In the genomic region with DNA sequence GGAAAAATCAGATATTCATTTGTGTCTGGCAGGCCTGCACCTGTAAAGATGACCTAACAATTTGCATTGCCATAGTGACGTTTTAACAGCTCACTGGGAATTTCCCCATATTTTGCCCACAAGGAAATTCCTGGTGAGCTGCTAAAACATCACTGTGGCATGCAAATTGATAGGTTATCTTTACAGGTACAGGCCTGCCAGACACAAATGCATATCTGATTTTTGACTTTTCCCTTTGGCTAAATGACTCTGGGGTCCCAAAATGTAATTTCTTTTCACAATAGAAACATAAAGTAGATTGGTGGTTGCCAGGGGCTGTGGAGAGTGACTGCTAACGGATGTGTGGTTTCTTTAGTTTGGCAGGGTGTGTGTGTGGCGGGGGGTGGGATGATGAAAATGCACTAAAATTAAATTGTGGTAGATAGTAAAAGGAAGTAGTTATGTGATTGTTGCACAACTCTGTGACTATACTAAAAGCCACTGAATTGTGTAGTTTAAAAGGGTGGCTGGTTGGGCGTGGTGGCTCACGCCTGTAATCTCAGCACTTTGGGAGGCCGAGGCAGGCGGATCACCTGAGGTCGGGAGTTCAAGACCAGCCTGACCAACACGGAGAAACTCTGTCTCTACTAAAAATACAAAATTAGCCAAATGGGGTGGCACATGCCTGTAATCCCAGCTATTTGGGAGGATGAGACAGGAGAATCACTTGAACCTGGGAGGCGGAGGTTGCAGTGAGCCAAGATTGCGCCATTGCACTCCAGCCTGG, we compare ENCODE assay signal across 10 cellular contexts. TPM values are rescaled to one million over a fixed set of nuclear protein-coding genes. Genes with fewer than 3 reads are reported as not detected.
DNase-seq lines count a peak whose midpoint lies in the region; ATAC-seq and TF ChIP-seq lines count a peak whose summit lies in the region.
"Had no signal": no experiment of that assay in that cellular context is flagged by ENCODE, and none has a peak within 500 bp of the region (broad histone marks: within the 10 kb centered on the region; RNA-seq: fewer than 3 reads in every experiment).

No MANE protein-coding gene starts in this region.

- no peak overlapping the region for H3K18ac ChIP-seq in neuronal stem cell (ENCODE audit: low read length)

- H3K4ac ChIP-seq in neuronal stem cell (ENCODE audit: low read length): no peak overlapping the region

- no peak overlapping the region for H2BK120ac ChIP-seq in neuronal stem cell (ENCODE audit: low read depth, low read length)

- H3K9me3 ChIP-seq in transverse colon (no peaks in the 10 kb centered on the region), neuronal stem cell (replicated peaks in 1 of 2; ENCODE audit: control insufficient read depth in 2 of 2, insufficient read depth in 1 of 2, low read depth in 1 of 2, low read length in 2 of 2) (peaks cover 0 to 3% of the 10 kb centered on the region in 2 donors)

- H2BK5ac ChIP-seq in neuronal stem cell (ENCODE audit: low read length): no peak overlapping the region

- H3K4me3 ChIP-seq in transverse colon (no peak overlapping the region), neuronal stem cell (ENCODE audit: low read length in 2 of 2) (no peak overlapping the region)

- no peak overlapping the region for H2BK15ac ChIP-seq in neuronal stem cell (ENCODE audit: low read length)

- H3K23ac ChIP-seq in neuronal stem cell (ENCODE audit: low read depth, low read length, poor library complexity): no peak overlapping the region

- H3K27me3 ChIP-seq in transverse colon (no peaks in the 10 kb centered on the region), neuronal stem cell (ENCODE audit: control insufficient read depth in 3 of 3, insufficient read depth in 3 of 3, low read depth in 1 of 3, low read length in 3 of 3) (no peaks in the 10 kb centered on the region)

- H3K27ac ChIP-seq in transverse colon: no peak overlapping the region
- H3K27ac ChIP-seq in neuronal stem cell (replicated peaks; ENCODE audit: low read length): no peak overlapping the region
- H3K27ac ChIP-seq: parathyroid adenoma had no signal

- no peak overlapping the region for H3K9ac ChIP-seq in neuronal stem cell (ENCODE audit: low read depth, low read length, poor library complexity)
- H3K9ac ChIP-seq: parathyroid adenoma had no signal

- H3K36me3 Mint-ChIP-seq in immature natural killer cell: no peaks in the 10 kb centered on the region

- intact Hi-C loops in transverse colon (cut with DNase I; ENCODE audit: low total_unique reads): no loop called here

- H4K8ac ChIP-seq in neuronal stem cell (ENCODE audit: low read depth, low read length): no peak overlapping the region

- TF ChIP-seq POLR2A in transverse colon (IDR thresholded peaks at IDR 0.05): no peak

- no peaks in the 10 kb centered on the region for H3K79me1 ChIP-seq in neuronal stem cell (ENCODE audit: low read depth, low read length)

- no peak overlapping the region for H3K4me2 ChIP-seq in neuronal stem cell (ENCODE audit: insufficient read depth, low read length, poor library complexity, severe bottlenecking)

- H2AFZ ChIP-seq in neuronal stem cell (ENCODE audit: low read length): no peak overlapping the region
- H2AFZ ChIP-seq: parathyroid adenoma had no signal

- peak overlapping the region; percentile 53 to 69 (median 61) for H3K4me3 Mint-ChIP-seq in immature natural killer cell

- no peak for TF ChIP-seq EP300 in transverse colon (IDR thresholded peaks at IDR 0.05; ENCODE audit: low read depth)

- DNase-seq in GM13976 (ENCODE audit: low spot score) (peak; percentile 46), NCI-H1048 (lab: John Stamatoyannopoulos, UW) (peak; percentile 41), immature natural killer cell (peak; percentile 82 to 84 (median 84)), transverse colon (peak; percentile 41), neuronal stem cell (ENCODE audit: low spot score) (no peak), HCEC 1CT (no peak)
- DNase-seq in activated CD8-positive, alpha-beta memory T cell treated with anti-CD3 and anti-CD28 coated beads for 48 hours (ENCODE audit: low read depth in 2 of 3, low spot score in 2 of 3): peak in 2 of 3 experiments; percentile 21 to 37

- peak overlapping the region; percentile 90 to 96 (median 95) for H3K27ac Mint-ChIP-seq in immature natural killer cell

- H3K27me3 Mint-ChIP-seq in immature natural killer cell (ENCODE audit: low read depth in 3 of 3): peaks cover 6 to 17% (median 10%) of the 10 kb centered on the region in 3 donors

- TF ChIP-seq CTCF in GM13976 (IDR thresholded peaks at IDR 0.05; ENCODE audit: borderline replicate concordance, control extremely low read depth, extremely low read depth, insufficient read depth, missing control alignments): no peak
- no peak for TF ChIP-seq CTCF in transverse colon (IDR thresholded peaks at IDR 0.05)

- H4K91ac ChIP-seq in neuronal stem cell (ENCODE audit: low read depth, low read length, poor library complexity): no peak overlapping the region

- H3K4me1 ChIP-seq in transverse colon: peaks cover 0 to 6% (median 0%) of the 10 kb centered on the region in 4 donors
- peaks cover 8 to 14% of the 10 kb centered on the region in 2 donors for H3K4me1 ChIP-seq in neuronal stem cell (ENCODE audit: control insufficient read depth in 2 of 2, insufficient read depth in 1 of 2, low read depth in 1 of 2, low read length in 2 of 2)
- H3K4me1 ChIP-seq: parathyroid adenoma had no signal

- no peak overlapping the region for H2BK12ac ChIP-seq in neuronal stem cell (ENCODE audit: low read length)

- H3K9me3 Mint-ChIP-seq in immature natural killer cell: no peaks in the 10 kb centered on the region

- 11 to 45% methylated on average over 8 to 11 of the region's 11 CpGs for WGBS in transverse colon (ENCODE audit: low coverage in 1 of 2), 2 donors
- 100% methylated on average over 1 of the region's 11 CpGs; no CpG with 5 or more reads in 1 of the 2 donors for WGBS in neuronal stem cell (ENCODE audit: extremely low coverage in 2 of 2, insufficient read length in 2 of 2, insufficient replicate concordance in 1 of 2), 2 donors

- no peak overlapping the region for H2AK5ac ChIP-seq in neuronal stem cell (ENCODE audit: low read depth, low read length)

- peak; percentile 68 for ATAC-seq in HG02623 (IDR thresholded peaks at IDR 0.05; ENCODE audit: unreplicated experiment)
- ATAC-seq: Panc1 had no signal

- peaks cover 63 to 65% of the 10 kb centered on the region in 2 donors for H3K4me1 Mint-ChIP-seq in immature natural killer cell

- H3K14ac ChIP-seq in neuronal stem cell (ENCODE audit: low read length): no peak overlapping the region

- H3K36me3 ChIP-seq in transverse colon: no peaks in the 10 kb centered on the region
- peaks cover 0 to 2% of the 10 kb centered on the region in 2 donors for H3K36me3 ChIP-seq in neuronal stem cell (replicated peaks in 1 of 2; ENCODE audit: control insufficient read depth in 2 of 2, insufficient read depth in 2 of 2, low read length in 2 of 2)

- in situ Hi-C loops in GM13976 (cut with MboI; ENCODE audit: low sequenced_read_pairs, unreplicated experiment) (no loop called here), transverse colon (cut with MboI; ENCODE audit: low pct_ligation_motif_present in 1 of 4, low pct_unique_long_range_greater_than_20kb in 1 of 4, low sequenced_read_pairs in 3 of 4) (no loop called here)

RNA-seq across cellular contexts. Expression of a gene that starts 18.5 kb away (rescaled TPM):
- polyA plus RNA-seq in immature natural killer cell: 10 to 100 TPM; 66.4 to 77.3 (median 69.9) TPM
- total RNA-seq in transverse colon: 10 to 100 TPM in 2 of 4 donors, 1 to 10 TPM in 2; 5.2 to 12.2 (median 10.1) TPM
- 221 TPM for polyA plus RNA-seq in neuronal stem cell (2013, experiment 1 of 2)
- polyA plus RNA-seq in neuronal stem cell (2013, experiment 2 of 2): 222 TPM

RNA-seq across cellular contexts. Expression of a gene that starts 54.8 kb away (rescaled TPM):
- 10 to 100 TPM; 40.9 to 78.6 (median 57.9) TPM for polyA plus RNA-seq in immature natural killer cell
- total RNA-seq in transverse colon: 100 to 1,000 TPM in 1 of 4 donors, 10 to 100 TPM in 3; 53.9 to 107 (median 80.4) TPM
- 127 TPM for polyA plus RNA-seq in neuronal stem cell (2013, experiment 1 of 2)
- polyA plus RNA-seq in neuronal stem cell (2013, experiment 2 of 2): 121 TPM

Comparison
In these comparisons a context has a peak if more than half of its experiments do, and no peak if none do; other contexts are left out.
1. DNase-seq: peak in GM13976 (single experiment), NCI-H1048 (single experiment), activated CD8-positive, alpha-beta memory T cell treated with anti-CD3 and anti-CD28 coated beads for 48 hours (2 of 3), immature natural killer cell (3 of 3) and transverse colon (single experiment); none in neuronal stem cell (single experiment) and HCEC 1CT (single experiment).